In the genomic region with DNA sequence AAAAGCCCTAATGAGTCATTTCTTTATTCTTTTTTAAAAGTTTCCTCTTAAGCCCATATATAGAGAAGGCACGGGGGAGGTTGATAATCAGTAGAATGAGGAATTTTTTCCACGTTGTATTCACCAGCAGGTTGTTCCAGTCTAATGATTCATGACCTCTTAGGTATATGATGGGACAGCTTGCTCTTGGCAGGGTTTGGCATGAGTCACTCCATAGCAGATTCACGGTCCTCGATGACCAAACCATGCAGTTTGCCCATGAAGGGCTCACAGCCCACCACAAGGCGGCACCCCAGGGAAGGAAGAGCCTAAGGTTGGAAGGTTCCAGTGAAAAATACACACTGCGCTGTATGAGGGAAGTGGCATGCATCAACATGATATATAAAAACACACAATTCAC, we compare ENCODE assay signal across 8 cellular contexts.
DNase-seq lines count a peak whose midpoint lies in the region; ATAC-seq and TF ChIP-seq lines count a peak whose summit lies in the region.

No MANE protein-coding gene starts in this region.

- H3K36me3 Mint-ChIP-seq in activated T-helper 1 cell treated with anti-CD3 and anti-CD28 coated beads, Interleukin-12 subunit alpha, Interleukin-12 subunit beta, Interleukin-2, Interleukin-4 antibody, amounts not matched to agents 30 ng/mL and 10 ng/mL and 1 ng/mL, durations not matched to agents 14 hours and 24 hours and 36 hours (ENCODE audit: low read depth): peaks cover 36% of the 10 kb centered on the region

- peak overlapping the region; percentile 9 for H3K4me3 Mint-ChIP-seq in activated T-helper 1 cell treated with anti-CD3 and anti-CD28 coated beads, Interleukin-12 subunit alpha, Interleukin-12 subunit beta, Interleukin-2, Interleukin-4 antibody, amounts not matched to agents 30 ng/mL and 10 ng/mL and 1 ng/mL, durations not matched to agents 14 hours and 24 hours and 36 hours
- H3K4me3 Mint-ChIP-seq in stimulated activated naive CD8-positive, alpha-beta T cell treated with anti-CD3 and anti-CD28 coated beads, Interleukin-15, amount 100 ng/mL, for 72 hours: peak overlapping the region in 1 of 2 donors; percentile 50

- intact Hi-C loops in activated T-helper 1 cell treated with anti-CD3 and anti-CD28 coated beads, Interleukin-12 subunit alpha, Interleukin-12 subunit beta, Interleukin-2, Interleukin-4 antibody, amounts not matched to agents 30 ng/mL and 10 ng/mL and 1 ng/mL, durations not matched to agents 14 hours and 24 hours and 36 hours (cut with micrococcal nuclease): loop anchor here (2.0 kb wide), 2 partner anchors 18 to 24 kb away; no protein-coding TSS in a partner anchor
- intact Hi-C loops in prostate gland (cut with DNase I): no loop called here

- TF ChIP-seq CTCF in GM12872 (IDR thresholded peaks at IDR 0.05; ENCODE audit: insufficient read depth, low read depth, low read length): peak; percentile 31; the same call in 1 of the 3 replicates
- peak in 1 of 4 experiments; percentile 46 for TF ChIP-seq CTCF in prostate gland (IDR thresholded peaks at IDR 0.05)

- H3K27ac ChIP-seq in prostate gland: no peak overlapping the region

- DNase-seq in NOMO-1 (lab: John Stamatoyannopoulos, UW; ENCODE audit: unreplicated experiment in 2 of 2) (peak; percentile 19 to 21), iris pigment epithelial cell (ENCODE audit: low read depth) (peak; percentile 95), prostate gland (ENCODE audit: low spot score) (no peak)
- no peak for DNase-seq in activated T-helper 1 cell treated with anti-CD3 and anti-CD28 coated beads, Interleukin-12 subunit alpha, Interleukin-12 subunit beta, Interleukin-2, Interleukin-4 antibody, amounts not matched to agents 30 ng/mL and 10 ng/mL and 1 ng/mL, durations not matched to agents 14 hours and 24 hours and 36 hours (ENCODE audit: low spot score)
- DNase-seq in stimulated activated naive CD8-positive, alpha-beta T cell treated with anti-CD3 and anti-CD28 coated beads, Interleukin-15, amount 100 ng/mL, for 72 hours: peak in 1 of 2 donors; percentile 39

- H3K4me3 ChIP-seq in prostate gland: no peak overlapping the region

- 59% methylated on average over 6 of the region's 6 CpGs for WGBS in prostate gland

- no peak for TF ChIP-seq POLR2A in prostate gland (IDR thresholded peaks at IDR 0.05)

- ATAC-seq in stimulated activated naive CD8-positive, alpha-beta T cell treated with anti-CD3 and anti-CD28 coated beads, Interleukin-15, amount 100 ng/mL, for 72 hours: peak; percentile 94
- ATAC-seq in HG03565 (IDR thresholded peaks at IDR 0.05; ENCODE audit: unreplicated experiment): no peak
- ATAC-seq in GM19324 (IDR thresholded peaks at IDR 0.05; ENCODE audit: low FRiP score, unreplicated experiment): no peak

- H3K9me3 Mint-ChIP-seq in activated T-helper 1 cell treated with anti-CD3 and anti-CD28 coated beads, Interleukin-12 subunit alpha, Interleukin-12 subunit beta, Interleukin-2, Interleukin-4 antibody, amounts not matched to agents 30 ng/mL and 10 ng/mL and 1 ng/mL, durations not matched to agents 14 hours and 24 hours and 36 hours: no peaks in the 10 kb centered on the region
- no peaks in the 10 kb centered on the region for H3K9me3 Mint-ChIP-seq in stimulated activated naive CD8-positive, alpha-beta T cell treated with anti-CD3 and anti-CD28 coated beads, Interleukin-15, amount 100 ng/mL, for 72 hours

- no peaks in the 10 kb centered on the region for H3K4me1 ChIP-seq in prostate gland (replicated peaks)

- H3K27ac Mint-ChIP-seq in activated T-helper 1 cell treated with anti-CD3 and anti-CD28 coated beads, Interleukin-12 subunit alpha, Interleukin-12 subunit beta, Interleukin-2, Interleukin-4 antibody, amounts not matched to agents 30 ng/mL and 10 ng/mL and 1 ng/mL, durations not matched to agents 14 hours and 24 hours and 36 hours: peak overlapping the region; percentile 80
- peak overlapping the region in 1 of 2 donors; percentile 83 for H3K27ac Mint-ChIP-seq in stimulated activated naive CD8-positive, alpha-beta T cell treated with anti-CD3 and anti-CD28 coated beads, Interleukin-15, amount 100 ng/mL, for 72 hours

- H3K36me3 ChIP-seq in prostate gland: no peaks in the 10 kb centered on the region

- H3K27me3 ChIP-seq in prostate gland (replicated peaks; ENCODE audit: insufficient read depth): no peaks in the 10 kb centered on the region

- H3K9me3 ChIP-seq in prostate gland: no peaks in the 10 kb centered on the region

- H3K4me1 Mint-ChIP-seq in activated T-helper 1 cell treated with anti-CD3 and anti-CD28 coated beads, Interleukin-12 subunit alpha, Interleukin-12 subunit beta, Interleukin-2, Interleukin-4 antibody, amounts not matched to agents 30 ng/mL and 10 ng/mL and 1 ng/mL, durations not matched to agents 14 hours and 24 hours and 36 hours (ENCODE audit: low read depth): peaks cover 25% of the 10 kb centered on the region
- H3K4me1 Mint-ChIP-seq in stimulated activated naive CD8-positive, alpha-beta T cell treated with anti-CD3 and anti-CD28 coated beads, Interleukin-15, amount 100 ng/mL, for 72 hours: peaks cover 7% of the 10 kb centered on the region

- no peaks in the 10 kb centered on the region for H3K27me3 Mint-ChIP-seq in activated T-helper 1 cell treated with anti-CD3 and anti-CD28 coated beads, Interleukin-12 subunit alpha, Interleukin-12 subunit beta, Interleukin-2, Interleukin-4 antibody, amounts not matched to agents 30 ng/mL and 10 ng/mL and 1 ng/mL, durations not matched to agents 14 hours and 24 hours and 36 hours (ENCODE audit: insufficient read depth)
- no peaks in the 10 kb centered on the region for H3K27me3 Mint-ChIP-seq in stimulated activated naive CD8-positive, alpha-beta T cell treated with anti-CD3 and anti-CD28 coated beads, Interleukin-15, amount 100 ng/mL, for 72 hours

Comparison
In these comparisons a context has a peak if more than half of its experiments do, and no peak if none do; other contexts are left out.
1. DNase-seq: peak in NOMO-1 (2 of 2) and iris pigment epithelial cell (single experiment); none in activated T-helper 1 cell treated with anti-CD3 and anti-CD28 coated beads, Interleukin-12 subunit alpha, Interleukin-12 subunit beta, Interleukin-2, Interleukin-4 antibody, amounts not matched to agents 30 ng/mL and 10 ng/mL and 1 ng/mL, durations not matched to agents 14 hours and 24 hours and 36 hours (single experiment) and prostate gland (single experiment).